ENCODE assay signal across 11 cellular contexts in the genomic region with DNA sequence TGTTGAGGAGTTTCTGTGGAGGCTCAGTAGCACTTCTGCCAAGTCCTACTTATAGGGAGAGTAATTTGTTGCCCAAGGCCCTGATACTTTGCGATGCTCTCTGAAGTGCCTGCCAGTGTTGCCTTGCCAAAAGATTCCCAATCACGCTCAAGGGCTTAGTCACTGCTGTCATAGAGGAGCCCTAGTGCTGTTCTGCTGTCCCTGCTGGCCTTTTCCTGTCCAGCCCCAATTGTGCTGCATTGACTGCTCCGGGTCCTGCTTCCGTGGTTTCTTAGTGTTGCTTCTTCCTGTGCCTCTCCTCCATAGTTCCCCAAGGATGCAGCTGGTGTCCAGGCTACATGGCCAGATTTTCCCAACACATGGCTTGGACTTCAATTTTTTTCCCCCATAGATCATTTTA. TPM values are rescaled to one million over a fixed set of nuclear protein-coding genes. Genes with fewer than 3 reads are reported as not detected.
DNase-seq lines count a peak whose midpoint lies in the region; ATAC-seq and TF ChIP-seq lines count a peak whose summit lies in the region.
"Had no signal": no experiment of that assay in that cellular context is flagged by ENCODE, and none has a peak within 500 bp of the region (broad histone marks: within the 10 kb centered on the region; RNA-seq: fewer than 3 reads in every experiment).

No MANE protein-coding gene starts in this region.

- H4K20me1 ChIP-seq in GM23338 (replicated peaks; ENCODE audit: insufficient read depth) (peaks cover 58% of the 10 kb centered on the region), osteoblast (ENCODE audit: insufficient read depth, low read length) (no peaks in the 10 kb centered on the region)

- no peaks in the 10 kb centered on the region for H3K9me2 ChIP-seq in GM23338 (ENCODE audit: insufficient read depth)

- H3K79me2 ChIP-seq in GM23338 (replicated peaks; ENCODE audit: insufficient read depth) (peaks cover 78% of the 10 kb centered on the region), osteoblast (ENCODE audit: insufficient read depth, low read length) (peaks cover 63% of the 10 kb centered on the region)

- DNase-seq in GM23338 (ENCODE audit: low spot score), result peak; percentile 57
- DNase-seq in adipocyte (ENCODE audit: low read depth), result peak; percentile 43
- no peak for DNase-seq in Right ventricle myocardium inferior (ENCODE audit: missing footprints)
- DNase-seq in osteoblast (ENCODE audit: insufficient read length, low spot score, missing footprints), result peak; percentile 87
- no peak for DNase-seq in H7
- DNase-seq in superior temporal gyrus (ENCODE audit: extremely low spot score), result no peak
- no peak for DNase-seq in activated effector memory CD4-positive, alpha-beta T cell treated with anti-CD3 and anti-CD28 coated beads, Interleukin-2, amount 50 U/mL, for 16 hours
- DNase-seq: GF-D8, NCI-H226, T-helper 2 cell had no signal

- H3K9me3 ChIP-seq in adipocyte (ENCODE audit: control insufficient read depth, low read length) (no peaks in the 10 kb centered on the region), osteoblast (ENCODE audit: low read depth, low read length) (no peaks in the 10 kb centered on the region)

- H3K4me2 ChIP-seq in GM23338, result peak overlapping the region; percentile 24; the same call in 1 of the 2 replicates
- peak overlapping the region; percentile 5 for H3K4me2 ChIP-seq in osteoblast (ENCODE audit: insufficient read depth, low read length)

- H3K27ac ChIP-seq in GM23338 (ENCODE audit: low read depth) (peak overlapping the region; percentile 43; the same call in 1 of the 2 replicates), osteoblast (ENCODE audit: low read depth, low read length) (peak overlapping the region; percentile 49)

- H3K4me3 Mint-ChIP-seq in GM23338, result no peak overlapping the region

- peaks cover 13% of the 10 kb centered on the region for H3K36me3 Mint-ChIP-seq in GM23338 (ENCODE audit: low read depth)

- H3K4me1 ChIP-seq in GM23338 (ENCODE audit: insufficient read depth), result peaks cover 44% of the 10 kb centered on the region
- peaks cover 32% of the 10 kb centered on the region for H3K4me1 ChIP-seq in adipocyte (ENCODE audit: control insufficient read depth, insufficient read depth, low read length)
- H3K4me1 ChIP-seq in osteoblast (ENCODE audit: insufficient read depth, low read length), result peaks cover 22% of the 10 kb centered on the region

- intact Hi-C loops in Right ventricle myocardium inferior (cut with DNase I), result loop anchor here (5.0 kb wide), 1 partner anchor 33 kb away; no protein-coding TSS in a partner anchor

- H3K36me3 ChIP-seq in GM23338 (ENCODE audit: insufficient read depth) (no peaks in the 10 kb centered on the region), adipocyte (ENCODE audit: control insufficient read depth, insufficient read depth, low read length, severe bottlenecking) (peaks cover 5% of the 10 kb centered on the region), osteoblast (ENCODE audit: insufficient read depth, low read length) (no peaks in the 10 kb centered on the region), H7 (replicated peaks; ENCODE audit: control insufficient read depth, insufficient read depth, low read length) (peaks cover 3% of the 10 kb centered on the region)

- H3K4me1 Mint-ChIP-seq in GM23338, result peaks cover 40% of the 10 kb centered on the region

- ATAC-seq in GM23338 (peak; percentile 44), Right ventricle myocardium inferior (peak; percentile 83), HG03139 (IDR thresholded peaks at IDR 0.05; ENCODE audit: unreplicated experiment) (no peak)

- peaks cover 4% of the 10 kb centered on the region for H3K9me3 Mint-ChIP-seq in GM23338

- TF ChIP-seq CTCF in GM23338 (conservative IDR thresholded peaks at IDR 0.05; ENCODE audit: low read depth in 2 of 2) (no peak), osteoblast (IDR thresholded peaks at IDR 0.05; ENCODE audit: extremely low read depth, low read depth, low read length) (no peak)

- H3K4me3 ChIP-seq in GM23338 (no peak overlapping the region), adipocyte (ENCODE audit: low read length) (peak overlapping the region; percentile 58), osteoblast (ENCODE audit: insufficient read depth, low read length) (no peak overlapping the region), H7 (ENCODE audit: insufficient read depth, low read depth, low read length) (no peak overlapping the region)

- H3K27me3 ChIP-seq in GM23338 (ENCODE audit: insufficient read depth) (no peaks in the 10 kb centered on the region), adipocyte (replicated peaks; ENCODE audit: control insufficient read depth, insufficient read depth, low read length) (no peaks in the 10 kb centered on the region), osteoblast (ENCODE audit: insufficient read depth, low read length) (no peaks in the 10 kb centered on the region), H7 (ENCODE audit: control insufficient read depth, insufficient read depth, low read length) (no peaks in the 10 kb centered on the region)

- H3K27ac Mint-ChIP-seq in GM23338, result peak overlapping the region; percentile 22; the same call in 1 of the 2 replicates

- peaks cover 6% of the 10 kb centered on the region for H3K27me3 Mint-ChIP-seq in GM23338 (ENCODE audit: insufficient read depth, low read depth, poor library complexity)

- 0 out of 2 replicates have a peak, but pooled peaks cover 3% of the 10 kb centered on the region for H3F3A ChIP-seq in GM23338 (replicated peaks; ENCODE audit: low read depth)

- peak overlapping the region; percentile 47 for H3K9ac ChIP-seq in adipocyte (ENCODE audit: low read length)

- H2AFZ ChIP-seq in GM23338, result no peak overlapping the region
- no peak overlapping the region for H2AFZ ChIP-seq in osteoblast (ENCODE audit: low read length)

TF ChIP-seq in GM23338, 12 proteins besides CTCF, POLR2A, EP300 and RAD21 (continues in another document):
- TF ChIP-seq ZNF331 (CRISPR knock-in tag; IDR thresholded peaks at IDR 0.05; ENCODE audit: low read depth) (no peak), EZH2phosphoT487 (IDR thresholded peaks at IDR 0.05; ENCODE audit: unreplicated experiment) (no peak), JUNB (IDR thresholded peaks at IDR 0.05; ENCODE audit: unreplicated experiment) (no peak), NANOG (IDR thresholded peaks at IDR 0.05; ENCODE audit: borderline replicate concordance) (no peak)
- TF ChIP-seq, protein P1, sequence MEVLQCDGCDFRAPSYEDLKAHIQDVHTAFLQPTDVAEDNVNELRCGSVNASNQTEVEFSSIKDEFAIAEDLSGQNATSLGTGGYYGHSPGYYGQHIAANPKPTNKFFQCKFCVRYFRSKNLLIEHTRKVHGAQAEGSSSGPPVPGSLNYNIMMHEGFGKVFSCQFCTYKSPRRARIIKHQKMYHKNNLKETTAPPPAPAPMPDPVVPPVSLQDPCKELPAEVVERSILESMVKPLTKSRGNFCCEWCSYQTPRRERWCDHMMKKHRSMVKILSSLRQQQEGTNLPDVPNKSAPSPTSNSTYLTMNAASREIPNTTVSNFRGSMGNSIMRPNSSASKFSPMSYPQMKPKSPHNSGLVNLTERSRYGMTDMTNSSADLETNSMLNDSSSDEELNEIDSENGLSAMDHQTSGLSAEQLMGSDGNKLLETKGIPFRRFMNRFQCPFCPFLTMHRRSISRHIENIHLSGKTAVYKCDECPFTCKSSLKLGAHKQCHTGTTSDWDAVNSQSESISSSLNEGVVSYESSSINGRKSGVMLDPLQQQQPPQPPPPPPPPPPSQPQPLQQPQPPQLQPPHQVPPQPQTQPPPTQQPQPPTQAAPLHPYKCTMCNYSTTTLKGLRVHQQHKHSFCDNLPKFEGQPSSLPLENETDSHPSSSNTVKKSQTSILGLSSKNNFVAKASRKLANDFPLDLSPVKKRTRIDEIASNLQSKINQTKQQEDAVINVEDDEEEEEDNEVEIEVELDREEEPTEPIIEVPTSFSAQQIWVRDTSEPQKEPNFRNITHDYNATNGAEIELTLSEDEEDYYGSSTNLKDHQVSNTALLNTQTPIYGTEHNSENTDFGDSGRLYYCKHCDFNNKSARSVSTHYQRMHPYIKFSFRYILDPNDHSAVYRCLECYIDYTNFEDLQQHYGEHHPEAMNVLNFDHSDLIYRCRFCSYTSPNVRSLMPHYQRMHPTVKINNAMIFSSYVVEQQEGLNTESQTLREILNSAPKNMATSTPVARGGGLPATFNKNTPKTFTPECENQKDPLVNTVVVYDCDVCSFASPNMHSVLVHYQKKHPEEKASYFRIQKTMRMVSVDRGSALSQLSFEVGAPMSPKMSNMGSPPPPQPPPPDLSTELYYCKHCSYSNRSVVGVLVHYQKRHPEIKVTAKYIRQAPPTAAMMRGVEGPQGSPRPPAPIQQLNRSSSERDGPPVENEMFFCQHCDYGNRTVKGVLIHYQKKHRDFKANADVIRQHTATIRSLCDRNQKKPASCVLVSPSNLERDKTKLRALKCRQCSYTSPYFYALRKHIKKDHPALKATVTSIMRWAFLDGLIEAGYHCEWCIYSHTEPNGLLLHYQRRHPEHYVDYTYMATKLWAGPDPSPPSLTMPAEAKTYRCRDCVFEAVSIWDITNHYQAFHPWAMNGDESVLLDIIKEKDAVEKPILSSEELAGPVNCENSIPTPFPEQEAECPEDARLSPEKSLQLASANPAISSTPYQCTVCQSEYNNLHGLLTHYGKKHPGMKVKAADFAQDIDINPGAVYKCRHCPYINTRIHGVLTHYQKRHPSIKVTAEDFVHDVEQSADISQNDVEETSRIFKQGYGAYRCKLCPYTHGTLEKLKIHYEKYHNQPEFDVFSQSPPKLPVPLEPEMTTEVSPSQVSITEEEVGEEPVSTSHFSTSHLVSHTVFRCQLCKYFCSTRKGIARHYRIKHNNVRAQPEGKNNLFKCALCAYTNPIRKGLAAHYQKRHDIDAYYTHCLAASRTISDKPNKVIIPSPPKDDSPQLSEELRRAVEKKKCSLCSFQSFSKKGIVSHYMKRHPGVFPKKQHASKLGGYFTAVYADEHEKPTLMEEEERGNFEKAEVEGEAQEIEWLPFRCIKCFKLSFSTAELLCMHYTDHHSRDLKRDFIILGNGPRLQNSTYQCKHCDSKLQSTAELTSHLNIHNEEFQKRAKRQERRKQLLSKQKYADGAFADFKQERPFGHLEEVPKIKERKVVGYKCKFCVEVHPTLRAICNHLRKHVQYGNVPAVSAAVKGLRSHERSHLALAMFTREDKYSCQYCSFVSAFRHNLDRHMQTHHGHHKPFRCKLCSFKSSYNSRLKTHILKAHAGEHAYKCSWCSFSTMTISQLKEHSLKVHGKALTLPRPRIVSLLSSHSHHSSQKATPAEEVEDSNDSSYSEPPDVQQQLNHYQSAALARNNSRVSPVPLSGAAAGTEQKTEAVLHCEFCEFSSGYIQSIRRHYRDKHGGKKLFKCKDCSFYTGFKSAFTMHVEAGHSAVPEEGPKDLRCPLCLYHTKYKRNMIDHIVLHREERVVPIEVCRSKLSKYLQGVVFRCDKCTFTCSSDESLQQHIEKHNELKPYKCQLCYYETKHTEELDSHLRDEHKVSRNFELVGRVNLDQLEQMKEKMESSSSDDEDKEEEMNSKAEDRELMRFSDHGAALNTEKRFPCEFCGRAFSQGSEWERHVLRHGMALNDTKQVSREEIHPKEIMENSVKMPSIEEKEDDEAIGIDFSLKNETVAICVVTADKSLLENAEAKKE (CRISPR knock-in tag; IDR thresholded peaks at IDR 0.05), result no peak

RNA-seq across cellular contexts. Expression of a gene that starts 13.9 kb away (rescaled TPM):
- 166 and 187 TPM in 2 replicates for total RNA-seq in GM23338 (2014; rRNA removed; shearing (Covaris generic))
- 139 and 144 TPM in 2 replicates for polyA plus RNA-seq in GM23338 (2016; fragmentation: Nextera tagmentation; extraction: Ambion mirVana)
- total RNA-seq in Right ventricle myocardium inferior (25.7 TPM), osteoblast (36.8 and 40.5 TPM in 2 replicates)
- 133 and 144 TPM in 2 replicates for total RNA-seq in H7 (2014; rRNA removed; shearing (Covaris generic))

Comparison
In these comparisons a context has a peak if more than half of its experiments do, and no peak if none do; other contexts are left out.
1. DNase-seq: peak in GM23338 (single experiment), adipocyte (single experiment) and osteoblast (single experiment); none in Right ventricle myocardium inferior (single experiment), H7 (single experiment), superior temporal gyrus (single experiment) and activated effector memory CD4-positive, alpha-beta T cell treated with anti-CD3 and anti-CD28 coated beads, Interleukin-2, amount 50 U/mL, for 16 hours (single experiment).